Comparison of ENCODE assay signal across 20 cellular contexts in the genomic region with DNA sequence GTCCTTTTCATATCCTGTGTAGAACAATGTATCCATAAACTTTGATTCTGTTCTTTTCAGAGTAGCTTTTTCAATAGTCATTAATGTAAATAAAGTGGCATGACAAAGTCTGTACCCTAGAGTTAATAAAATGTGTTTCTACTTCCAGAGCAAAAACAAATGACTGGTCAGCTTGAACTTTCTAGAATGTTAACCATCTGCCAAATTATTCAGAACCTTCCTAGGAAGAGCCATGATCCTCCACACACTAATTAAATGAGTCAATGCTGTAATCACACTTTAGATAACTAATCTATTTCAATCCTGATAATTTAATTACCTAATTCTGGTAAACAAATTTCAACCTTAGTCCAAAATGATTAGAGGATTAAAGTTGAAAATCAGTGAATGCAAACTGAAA.
A peak's percentile ranks its signal among the peaks of the same experiment; 100 is the strongest.
DNase-seq lines count a peak whose midpoint lies in the region; ATAC-seq and TF ChIP-seq lines count a peak whose summit lies in the region.
"Had no signal": no experiment of that assay in that cellular context is flagged by ENCODE, and none has a peak within 500 bp of the region (broad histone marks: within the 10 kb centered on the region; RNA-seq: fewer than 3 reads in every experiment).

No MANE protein-coding gene starts in this region.

- no peaks in the 10 kb centered on the region for H3K9me3 ChIP-seq in adipocyte (ENCODE audit: control insufficient read depth, low read length)
- no peaks in the 10 kb centered on the region for H3K9me3 ChIP-seq in osteoblast (ENCODE audit: low read depth, low read length)
- H3K9me3 ChIP-seq: Peyer's patch, SJSA1, suprapubic skin had no signal

- POLR2A ChIA-PET in BJ (lab: Charles Lee) = no interaction called here

- H2AFZ ChIP-seq in osteoblast (ENCODE audit: low read length) = no peak overlapping the region
- H2AFZ ChIP-seq: neural progenitor cell had no signal

- no peak overlapping the region for H3K9ac ChIP-seq in adipocyte (ENCODE audit: low read length)
- H3K9ac ChIP-seq: neural progenitor cell had no signal

- peaks cover 14% of the 10 kb centered on the region for H3K4me1 ChIP-seq in adipocyte (ENCODE audit: control insufficient read depth, insufficient read depth, low read length)
- H3K4me1 ChIP-seq in osteoblast (ENCODE audit: insufficient read depth, low read length) = peaks cover 17% of the 10 kb centered on the region
- H3K4me1 ChIP-seq: neural progenitor cell, Peyer's patch, SJSA1, suprapubic skin had no signal

- in situ Hi-C loops in GM13976 (cut with MboI; ENCODE audit: low sequenced_read_pairs, unreplicated experiment) = no loop called here

- H3K36me3 ChIP-seq in BJ (ENCODE audit: control insufficient read depth, insufficient read depth, low read length) (no peaks in the 10 kb centered on the region), adipocyte (ENCODE audit: control insufficient read depth, insufficient read depth, low read length, severe bottlenecking) (no peaks in the 10 kb centered on the region), osteoblast (ENCODE audit: insufficient read depth, low read length) (no peaks in the 10 kb centered on the region)
- H3K36me3 ChIP-seq: neural progenitor cell, Peyer's patch, suprapubic skin had no signal

- H3K79me2 ChIP-seq in osteoblast (ENCODE audit: insufficient read depth, low read length) = peaks cover 39% of the 10 kb centered on the region

- no peak overlapping the region for H3K4me2 ChIP-seq in osteoblast (ENCODE audit: insufficient read depth, low read length)
- H3K4me2 ChIP-seq: neural progenitor cell had no signal

- CTCF ChIA-PET in BJ (lab: Yijun Ruan, JAX) = no interaction called here

- no peak for TF ChIP-seq CTCF in BJ (IDR thresholded peaks at IDR 0.05; ENCODE audit: insufficient read depth, low read depth, low read length)
- TF ChIP-seq CTCF in osteoblast (IDR thresholded peaks at IDR 0.05; ENCODE audit: extremely low read depth, low read depth, low read length) = no peak
- TF ChIP-seq CTCF in GM13976 (IDR thresholded peaks at IDR 0.05; ENCODE audit: borderline replicate concordance, control extremely low read depth, extremely low read depth, insufficient read depth, missing control alignments) = no peak

- peak; percentile 13 for DNase-seq in BJ (ENCODE audit: low read depth)
- DNase-seq in adipocyte (ENCODE audit: low read depth) = peak; percentile 19
- DNase-seq in fibroblast of gingiva (ENCODE audit: low read depth) = peak; percentile 52
- DNase-seq in osteoblast (ENCODE audit: insufficient read length, low spot score, missing footprints) = peak; percentile 71
- no peak for DNase-seq in activated CD4-positive, alpha-beta T cell treated with anti-CD3 and anti-CD28 coated beads for 48 hours
- no peak for DNase-seq in GM13976 (ENCODE audit: low spot score)
- DNase-seq in NCI-H748 (lab: John Stamatoyannopoulos, UW; ENCODE audit: unreplicated experiment) = no peak
- DNase-seq: activated CD4-positive, alpha-beta T cell treated with anti-CD3 and anti-CD28 coated beads, Interleukin-2, amount 10 ng/mL, durations not matched to agents 7 days and 5 days; activated CD8-positive, alpha-beta memory T cell treated with anti-CD3 and anti-CD28 coated beads, Interleukin-2, amount 10 ng/mL, durations not matched to agents 7 days and 5 days; CD8-positive, alpha-beta memory T cell; NCI-H2107; NCI-H510A; Peyer's patch; stimulated activated CD4-positive, alpha-beta T cell treated with anti-CD3 and anti-CD28 coated beads, Interleukin-2, amount 100 ng/mL, for 24 hours had no signal

- H4K20me1 ChIP-seq in osteoblast (ENCODE audit: insufficient read depth, low read length) = no peaks in the 10 kb centered on the region

- H3K4me3 ChIP-seq in BJ (ENCODE audit: low read depth, low read length) = no peak overlapping the region
- H3K4me3 ChIP-seq in adipocyte (ENCODE audit: low read length) = no peak overlapping the region
- no peak overlapping the region for H3K4me3 ChIP-seq in osteoblast (ENCODE audit: insufficient read depth, low read length)
- H3K4me3 ChIP-seq: coronary artery, neural progenitor cell, Peyer's patch, SJSA1, suprapubic skin had no signal

- ATAC-seq in GM18520 (IDR thresholded peaks at IDR 0.05; ENCODE audit: unreplicated experiment) = no peak
- ATAC-seq: activated CD8-positive, alpha-beta memory T cell treated with anti-CD3 and anti-CD28 coated beads, Interleukin-2, amount 10 ng/mL, durations not matched to agents 7 days and 5 days; stimulated activated effector memory CD8-positive, alpha-beta T cell treated with anti-CD3 and anti-CD28 coated beads, Interleukin-12 subunit alpha, Interleukin-12 subunit beta, amount 100 ng/mL, for 72 hours had no signal

- peak overlapping the region; percentile 24 for H3K27ac ChIP-seq in osteoblast (ENCODE audit: low read depth, low read length)
- H3K27ac ChIP-seq: coronary artery, neural progenitor cell, Peyer's patch, SJSA1, suprapubic skin had no signal

- H3K27me3 ChIP-seq in BJ (ENCODE audit: control insufficient read depth, insufficient read depth, low read length) (no peaks in the 10 kb centered on the region), adipocyte (replicated peaks; ENCODE audit: control insufficient read depth, insufficient read depth, low read length) (no peaks in the 10 kb centered on the region), osteoblast (ENCODE audit: insufficient read depth, low read length) (no peaks in the 10 kb centered on the region)
- H3K27me3 ChIP-seq: neural progenitor cell, Peyer's patch, SJSA1, suprapubic skin had no signal

Comparison
In these comparisons a context has a peak if more than half of its experiments do, and no peak if none do; other contexts are left out.
1. DNase-seq: peak in BJ (single experiment), adipocyte (single experiment), fibroblast of gingiva (single experiment) and osteoblast (single experiment); none in activated CD4-positive, alpha-beta T cell treated with anti-CD3 and anti-CD28 coated beads for 48 hours (single experiment), GM13976 (single experiment) and NCI-H748 (single experiment).